15 cellular contexts compared by ENCODE assay signal in the genomic region with DNA sequence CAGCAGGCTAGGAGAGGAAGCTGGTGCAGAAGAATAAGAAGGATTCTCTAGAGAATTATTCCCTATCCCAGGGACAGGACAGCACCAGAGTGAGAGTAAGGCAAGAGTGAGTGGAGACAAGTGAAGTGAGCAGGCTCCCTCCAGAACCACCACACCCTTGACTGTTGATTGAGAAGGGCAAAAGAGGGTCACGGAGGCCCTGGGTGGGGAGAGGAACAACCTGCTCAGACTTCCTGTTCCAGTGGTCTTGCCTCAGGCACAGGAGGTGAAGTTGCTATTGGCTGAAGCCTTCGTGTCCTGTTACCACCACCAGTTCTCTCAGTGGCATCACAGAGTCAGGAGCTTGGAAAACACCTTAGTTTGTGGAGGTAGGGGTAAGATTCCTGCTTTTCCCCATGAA. TPM values are rescaled to one million over a fixed set of nuclear protein-coding genes. Genes with fewer than 3 reads are reported as not detected.
A peak's percentile ranks its signal among the peaks of the same experiment; 100 is the strongest.
DNase-seq lines count a peak whose midpoint lies in the region; ATAC-seq and TF ChIP-seq lines count a peak whose summit lies in the region.
"Had no signal": no experiment of that assay in that cellular context is flagged by ENCODE, and none has a peak within 500 bp of the region (broad histone marks: within the 10 kb centered on the region; RNA-seq: fewer than 3 reads in every experiment).

No MANE protein-coding gene starts in this region.

- peaks cover 8% of the 10 kb centered on the region; the same call in 1 of the 2 replicates for H3K36me3 ChIP-seq in Panc1 (ENCODE audit: control insufficient read depth, insufficient read depth, low read length)
- H3K36me3 ChIP-seq: HAP-1 had no signal

- CTCF ChIA-PET in Panc1 (lab: Charles Lee), result no interaction called here

- peaks cover 44 to 47% of the 10 kb centered on the region in 2 donors for H3K4me1 Mint-ChIP-seq in effector memory CD8-positive, alpha-beta T cell (ENCODE audit: low read depth in 2 of 2)
- H3K4me1 Mint-ChIP-seq in stimulated activated naive CD8-positive, alpha-beta T cell treated with anti-CD3 and anti-CD28 coated beads, Interleukin-15, amount 100 ng/mL, for 72 hours, result peaks cover 43% of the 10 kb centered on the region

- H3K4me1 ChIP-seq in Panc1 (ENCODE audit: control insufficient read depth, insufficient read depth, low read length), result peaks cover 11% of the 10 kb centered on the region; the same call in 1 of the 2 replicates
- H3K4me1 ChIP-seq: HAP-1 had no signal

- H3K4me3 Mint-ChIP-seq in effector memory CD8-positive, alpha-beta T cell, result peak overlapping the region; percentile 36 to 55
- peak overlapping the region in 1 of 2 donors; percentile 39 for H3K4me3 Mint-ChIP-seq in stimulated activated naive CD8-positive, alpha-beta T cell treated with anti-CD3 and anti-CD28 coated beads, Interleukin-15, amount 100 ng/mL, for 72 hours
- H3K4me3 Mint-ChIP-seq: activated naive CD4-positive, alpha-beta T cell treated with anti-CD3 and anti-CD28 coated beads, Interleukin-2, amount 50 U/mL, for 24 hours had no signal

- intact Hi-C loops in Panc1 (cut with micrococcal nuclease; ENCODE audit: unreplicated experiment), result no loop called here

- no peak overlapping the region for H3K4me3 ChIP-seq in Panc1 (ENCODE audit: low read depth in 2 of 2, low read length in 2 of 2)
- H3K4me3 ChIP-seq: HAP-1 had no signal

- POLR2A ChIA-PET in Panc1 (lab: Charles Lee), result interaction anchor here (1.4 kb wide), 1 partner anchor 59 kb away, joined by 3 read pairs; no protein-coding TSS in a partner anchor

- H3K36me3 Mint-ChIP-seq in effector memory CD8-positive, alpha-beta T cell (ENCODE audit: insufficient read depth), result peaks cover 26% of the 10 kb centered on the region

- BruUV-seq in Panc1 (replicated peaks; lab: Mats Ljungman, UMichigan), result no TSS peak

- in situ Hi-C loops in Panc1 (cut with HindIII; ENCODE audit: low pct_unique_long_range_greater_than_20kb, low sequenced_read_pairs), result no loop called here

- H3K9me3 Mint-ChIP-seq in effector memory CD8-positive, alpha-beta T cell, result no peaks in the 10 kb centered on the region
- no peaks in the 10 kb centered on the region for H3K9me3 Mint-ChIP-seq in stimulated activated naive CD8-positive, alpha-beta T cell treated with anti-CD3 and anti-CD28 coated beads, Interleukin-15, amount 100 ng/mL, for 72 hours
- H3K9me3 Mint-ChIP-seq: activated naive CD4-positive, alpha-beta T cell treated with anti-CD3 and anti-CD28 coated beads, Interleukin-2, amount 50 U/mL, for 24 hours had no signal

- H3K9me3 ChIP-seq in Panc1 (ENCODE audit: control insufficient read depth, insufficient read depth, low read depth, low read length), result no peaks in the 10 kb centered on the region
- H3K9me3 ChIP-seq: HAP-1, SK-N-SH had no signal

- no peaks in the 10 kb centered on the region for H3K27me3 Mint-ChIP-seq in effector memory CD8-positive, alpha-beta T cell
- H3K27me3 Mint-ChIP-seq in stimulated activated naive CD8-positive, alpha-beta T cell treated with anti-CD3 and anti-CD28 coated beads, Interleukin-15, amount 100 ng/mL, for 72 hours, result no peaks in the 10 kb centered on the region
- H3K27me3 Mint-ChIP-seq: activated naive CD4-positive, alpha-beta T cell treated with anti-CD3 and anti-CD28 coated beads, Interleukin-2, amount 50 U/mL, for 24 hours had no signal

- ATAC-seq in Panc1, result 0 out of 2 replicates have a peak, but pooled peaks have one; percentile 31
- ATAC-seq in effector memory CD8-positive, alpha-beta T cell (replicated peaks), result peak; percentile 81
- peak; percentile 85 for ATAC-seq in stimulated activated naive CD8-positive, alpha-beta T cell treated with anti-CD3 and anti-CD28 coated beads, Interleukin-15, amount 100 ng/mL, for 72 hours

- H3K27ac Mint-ChIP-seq in effector memory CD8-positive, alpha-beta T cell, result peak overlapping the region; percentile 20 to 72
- peak overlapping the region in 1 of 2 donors; percentile 22 for H3K27ac Mint-ChIP-seq in stimulated activated naive CD8-positive, alpha-beta T cell treated with anti-CD3 and anti-CD28 coated beads, Interleukin-15, amount 100 ng/mL, for 72 hours
- H3K27ac Mint-ChIP-seq: activated naive CD4-positive, alpha-beta T cell treated with anti-CD3 and anti-CD28 coated beads, Interleukin-2, amount 50 U/mL, for 24 hours had no signal

- TF ChIP-seq CTCF in Panc1 (IDR thresholded peaks at IDR 0.05), result no peak
- no peak for TF ChIP-seq CTCF in GM10266 (IDR thresholded peaks at IDR 0.05; ENCODE audit: control insufficient read depth, insufficient read depth, low read depth, missing control alignments)

- H3K27ac ChIP-seq in Panc1 (ENCODE audit: low read length), result no peak overlapping the region

- DNase-seq in activated effector memory CD4-positive, alpha-beta T cell treated with anti-CD3 and anti-CD28 coated beads, Interleukin-2, amount 50 U/mL, for 16 hours, result peak; percentile 67
- no peak for DNase-seq in activated effector memory CD4-positive, alpha-beta T cell treated with Interleukin-2 at 50 U/mL for 16 hours
- no peak for DNase-seq in Panc1 (ENCODE audit: low read depth, low spot score)
- DNase-seq in effector memory CD8-positive, alpha-beta T cell, result no peak
- DNase-seq in stimulated activated naive CD8-positive, alpha-beta T cell treated with anti-CD3 and anti-CD28 coated beads, Interleukin-15, amount 100 ng/mL, for 72 hours, result peak in 1 of 2 donors; percentile 24
- DNase-seq in pons (ENCODE audit: low spot score), result no peak
- DNase-seq in cerebellar nuclear complex (lab: John Stamatoyannopoulos, UW), result no peak
- DNase-seq in GM10266 (ENCODE audit: extremely low spot score), result no peak
- DNase-seq: activated CD4-positive, CD25-positive, alpha-beta regulatory T cell treated with anti-CD3 and anti-CD28 coated beads, Interleukin-2, amount 50 U/mL, for 72 hours; NCI-H1105; NCI-H446 treated with DMSO at 0.1 percent for 48 hours; SK-N-SH; stimulated activated naive CD4-positive, alpha-beta T cell treated with Interleukin-2 at 50 U/mL for 16 hours had no signal

- no peaks in the 10 kb centered on the region for H3K27me3 ChIP-seq in Panc1 (ENCODE audit: control insufficient read depth, insufficient read depth, low read length)

RNA-seq across cellular contexts. Expression of a gene that starts 51.7 kb away (rescaled TPM):
- 1.7 TPM for total RNA-seq in Panc1 (2021; ENCODE audit: unreplicated experiment)
- 0.68 TPM for polyA plus RNA-seq in Panc1 (2012; ENCODE audit: insufficient read length)

Comparison
In these comparisons a context has a peak if more than half of its experiments do, and no peak if none do; other contexts are left out.
1. ATAC-seq: peak in every context shown above with its lines; median percentile 85 in stimulated activated naive CD8-positive, alpha-beta T cell treated with anti-CD3 and anti-CD28 coated beads, Interleukin-15, amount 100 ng/mL, for 72 hours; 81 in effector memory CD8-positive, alpha-beta T cell; 31 in Panc1.